ENCODE assay signal across 19 cellular contexts in genomic region chr6:129031051-129031599, GRCh38.
DNase-seq lines count a peak whose midpoint lies in the region; ATAC-seq, FAIRE-seq and TF ChIP-seq lines count a peak whose summit lies in the region.
"Had no signal": no experiment of that assay in that cellular context is flagged by ENCODE, and none has a peak within 500 bp of the region (broad histone marks: within the 10 kb centered on the region; RNA-seq: fewer than 3 reads in every experiment).

No MANE protein-coding gene starts in this region.

- in situ Hi-C loops in GM13977 (cut with MboI; ENCODE audit: low pct_unique_long_range_greater_than_20kb, low sequenced_read_pairs, unreplicated experiment), result no loop called here

- no peak overlapping the region for H3K27ac Mint-ChIP-seq in activated naive CD4-positive, alpha-beta T cell treated with anti-CD3 and anti-CD28 coated beads, Interleukin-2, amount 10 ng/mL, durations not matched to agents 7 days and 5 days
- H3K27ac Mint-ChIP-seq: endodermal cell had no signal

- no peaks in the 10 kb centered on the region for H3K36me3 ChIP-seq in bronchial epithelial cell (ENCODE audit: control insufficient read depth, insufficient read depth, low read length)
- no peaks in the 10 kb centered on the region for H3K36me3 ChIP-seq in left lung

- H3K27ac ChIP-seq in left lung, result peak overlapping the region in 1 of 2 donors; percentile 29
- H3K27ac ChIP-seq: parathyroid adenoma had no signal

- no peaks in the 10 kb centered on the region for H3K27me3 Mint-ChIP-seq in activated naive CD4-positive, alpha-beta T cell treated with anti-CD3 and anti-CD28 coated beads, Interleukin-2, amount 10 ng/mL, durations not matched to agents 7 days and 5 days

- ATAC-seq in left lung, result peak; percentile 38
- ATAC-seq in GM19395 (IDR thresholded peaks at IDR 0.05; ENCODE audit: unreplicated experiment), result no peak

- FAIRE-seq in bronchial epithelial cell (lab: Jason Lieb, UNC), result no peak
- FAIRE-seq: D721Med, RCC 7860 had no signal

- DNase-seq in AG08395 (ENCODE audit: low spot score), result peak; percentile 60
- DNase-seq in HS-5 (ENCODE audit: low read depth), result peak; percentile 33
- DNase-seq in bronchial epithelial cell (ENCODE audit: low read depth), result peak; percentile 10
- no peak for DNase-seq in left lung
- no peak for DNase-seq in activated naive CD4-positive, alpha-beta T cell treated with anti-CD3 and anti-CD28 coated beads, Interleukin-2, amount 10 ng/mL, durations not matched to agents 7 days and 5 days
- DNase-seq in middle frontal gyrus (ENCODE audit: extremely low spot score, low spot score), result no peak
- no peak for DNase-seq in GM13977 (ENCODE audit: low spot score)
- DNase-seq: activated CD4-positive, CD25-positive, alpha-beta regulatory T cell treated with anti-CD3 and anti-CD28 coated beads, Interleukin-2, amount 50 U/mL, for 72 hours; activated naive CD4-positive, alpha-beta T cell; AML-193; caudate nucleus; endodermal cell; kidney glomerular epithelial cell; MV-4-11; NCI-H2081 treated with DMSO at 0.1 percent for 48 hours had no signal

- H3K27me3 ChIP-seq in bronchial epithelial cell (ENCODE audit: control insufficient read depth, insufficient read depth, low read length) (no peaks in the 10 kb centered on the region), left lung (no peaks in the 10 kb centered on the region)

- no peak overlapping the region for H3K4me3 Mint-ChIP-seq in activated naive CD4-positive, alpha-beta T cell treated with anti-CD3 and anti-CD28 coated beads, Interleukin-2, amount 10 ng/mL, durations not matched to agents 7 days and 5 days
- H3K4me3 Mint-ChIP-seq: endodermal cell had no signal

- no peaks in the 10 kb centered on the region for H3K4me1 ChIP-seq in left lung
- H3K4me1 ChIP-seq: parathyroid adenoma had no signal

- no peaks in the 10 kb centered on the region for H3K4me1 Mint-ChIP-seq in activated naive CD4-positive, alpha-beta T cell treated with anti-CD3 and anti-CD28 coated beads, Interleukin-2, amount 10 ng/mL, durations not matched to agents 7 days and 5 days

- CTCF ChIA-PET in activated naive CD4-positive, alpha-beta T cell treated with anti-CD3 and anti-CD28 coated beads, Interleukin-2, amount 10 ng/mL, durations not matched to agents 7 days and 5 days (lab: Charles Lee), result no interaction called here

- H3K36me3 Mint-ChIP-seq in activated naive CD4-positive, alpha-beta T cell treated with anti-CD3 and anti-CD28 coated beads, Interleukin-2, amount 10 ng/mL, durations not matched to agents 7 days and 5 days, result no peaks in the 10 kb centered on the region

- no peaks in the 10 kb centered on the region for H3K9me3 ChIP-seq in left lung

- TF ChIP-seq CTCF in bronchial epithelial cell (IDR thresholded peaks at IDR 0.05; ENCODE audit: insufficient read depth, low read length, severe bottlenecking) (no peak), left lung (IDR thresholded peaks at IDR 0.05) (no peak), GM13977 (IDR thresholded peaks at IDR 0.05; ENCODE audit: extremely low read depth, insufficient read depth, missing control alignments) (no peak)

- no peaks in the 10 kb centered on the region for H3K9me3 Mint-ChIP-seq in activated naive CD4-positive, alpha-beta T cell treated with anti-CD3 and anti-CD28 coated beads, Interleukin-2, amount 10 ng/mL, durations not matched to agents 7 days and 5 days
- H3K9me3 Mint-ChIP-seq: endodermal cell had no signal

- H3K4me3 ChIP-seq in bronchial epithelial cell (ENCODE audit: low read depth, low read length) (no peak overlapping the region), left lung (no peak overlapping the region)

- intact Hi-C loops in left lung (cut with DNase I), result no loop called here

Comparison
In these comparisons a context has a peak if more than half of its experiments do, and no peak if none do; other contexts are left out.
1. DNase-seq: peak in AG08395 (single experiment), HS-5 (single experiment) and bronchial epithelial cell (single experiment); none in left lung (0 of 2), activated naive CD4-positive, alpha-beta T cell treated with anti-CD3 and anti-CD28 coated beads, Interleukin-2, amount 10 ng/mL, durations not matched to agents 7 days and 5 days (single experiment), middle frontal gyrus (single experiment) and GM13977 (single experiment).